Comparison of ENCODE assay signal across 8 cellular contexts in the genomic region with DNA sequence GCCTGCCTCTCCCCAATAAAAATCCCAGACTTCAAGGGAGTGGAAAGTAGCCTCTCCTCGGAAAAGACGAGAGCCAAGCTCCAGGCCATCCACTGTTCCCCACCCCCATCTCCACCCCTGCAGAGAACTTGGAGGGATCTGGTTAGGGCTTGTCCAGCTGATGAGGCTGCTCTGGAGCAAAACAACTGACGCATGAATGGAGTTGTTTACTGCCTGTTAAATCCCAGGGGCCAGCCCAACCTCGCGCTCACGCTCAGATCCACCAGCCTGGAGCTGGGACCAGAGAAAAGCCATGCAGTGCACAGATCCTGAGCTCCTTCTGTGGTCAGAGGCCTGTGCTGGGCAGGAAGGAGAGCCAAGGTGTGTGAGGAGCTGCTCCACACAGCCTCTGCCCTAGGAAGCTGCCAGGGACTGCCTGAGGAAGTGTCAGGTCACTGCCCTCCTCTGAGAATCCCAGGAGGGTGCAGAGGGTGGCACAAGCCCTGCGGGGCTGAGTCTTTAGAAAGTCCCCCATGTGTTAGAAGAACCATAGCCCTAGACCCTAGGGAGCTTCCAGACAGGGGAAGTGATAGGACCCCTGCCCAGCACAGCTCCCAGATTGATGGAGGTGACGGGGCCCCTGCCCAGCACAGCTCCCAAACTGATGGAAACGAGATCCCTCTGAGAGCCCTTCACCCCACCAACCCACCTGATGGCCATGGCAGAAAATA.
DNase-seq lines count a peak whose midpoint lies in the region; ATAC-seq, FAIRE-seq and TF ChIP-seq lines count a peak whose summit lies in the region.

No MANE protein-coding gene starts in this region.

- H3K27me3 Mint-ChIP-seq in activated CD8-positive, alpha-beta T cell treated with anti-CD3 and anti-CD28 coated beads for 36 hours = peaks cover 2% of the 10 kb centered on the region

- FAIRE-seq in small intestine (lab: Jason Lieb, UNC) = no peak

- H3K4me1 ChIP-seq in HEK293 (ENCODE audit: control insufficient read depth, insufficient read depth, low read length) = peaks cover 25% of the 10 kb centered on the region
- H3K4me1 ChIP-seq in small intestine (ENCODE audit: control insufficient read depth in 2 of 2, insufficient read depth in 1 of 2, low read depth in 1 of 2, low read length in 1 of 2) = peaks cover 0 to 6% of the 10 kb centered on the region in 2 donors

- no peaks in the 10 kb centered on the region for H3K9me3 ChIP-seq in HEK293 (ENCODE audit: control insufficient read depth, insufficient read depth, low read depth, low read length)
- no peaks in the 10 kb centered on the region for H3K9me3 ChIP-seq in small intestine (ENCODE audit: control insufficient read depth, low read depth)

- CTCF ChIA-PET in HEK293 (lab: Yijun Ruan, JAX) = interaction anchor here (0.8 to 20.2 kb wide), 5 partner anchors 10 to 207 kb away, joined by 3 to 593 read pairs (median 9); no protein-coding TSS in a partner anchor
- CTCF ChIA-PET in activated CD8-positive, alpha-beta T cell treated with anti-CD3 and anti-CD28 coated beads for 36 hours (lab: Charles Lee) = interaction anchor here (1.2 to 3.7 kb wide), 2 partner anchors 10 to 159 kb away, joined by 3 to 22 read pairs; no protein-coding TSS in a partner anchor

- no peaks in the 10 kb centered on the region for H3K27me3 ChIP-seq in small intestine (ENCODE audit: control insufficient read depth in 2 of 2, insufficient read depth in 2 of 2, low read length in 2 of 2)

- POLR2A ChIA-PET in HEK293 (lab: Yijun Ruan, JAX) = no interaction called here
- POLR2A ChIA-PET in activated CD8-positive, alpha-beta T cell treated with anti-CD3 and anti-CD28 coated beads for 36 hours (lab: Charles Lee) = no interaction called here

- intact Hi-C loops in activated CD8-positive, alpha-beta T cell treated with anti-CD3 and anti-CD28 coated beads for 36 hours (cut with micrococcal nuclease) = no loop called here

- H3K9me3 Mint-ChIP-seq in activated CD8-positive, alpha-beta T cell treated with anti-CD3 and anti-CD28 coated beads for 36 hours = no peaks in the 10 kb centered on the region

- no peaks in the 10 kb centered on the region for H3K4me1 Mint-ChIP-seq in activated CD8-positive, alpha-beta T cell treated with anti-CD3 and anti-CD28 coated beads for 36 hours (ENCODE audit: low read depth)

- H3K4me3 ChIP-seq in HEK293 (ENCODE audit: low read depth, low read length) (no peak overlapping the region), small intestine (ENCODE audit: low read depth in 1 of 2, low read length in 2 of 2) (no peak overlapping the region)

- ATAC-seq in GM21367 (IDR thresholded peaks at IDR 0.05; ENCODE audit: unreplicated experiment) (no peak), GM21390 (IDR thresholded peaks at IDR 0.05; ENCODE audit: unreplicated experiment) (no peak)
- no peak for ATAC-seq in activated CD8-positive, alpha-beta T cell treated with anti-CD3 and anti-CD28 coated beads for 36 hours

- WGBS in small intestine, 3 donors = 64 to 81% (median 79%) methylated on average over 9 of the region's 9 CpGs

- DNase-seq in brain pericyte (ENCODE audit: low read depth, low spot score) = peak; percentile 89
- peak; percentile 35 for DNase-seq in iPS-NIHi7 (ENCODE audit: extremely low spot score)
- peak; percentile 88 for DNase-seq in smooth muscle cell of the brain vasculature (ENCODE audit: low read depth, low spot score)
- no peak for DNase-seq in activated CD8-positive, alpha-beta T cell treated with anti-CD3 and anti-CD28 coated beads for 36 hours
- DNase-seq in small intestine = no peak

- no peaks in the 10 kb centered on the region for H3K36me3 Mint-ChIP-seq in activated CD8-positive, alpha-beta T cell treated with anti-CD3 and anti-CD28 coated beads for 36 hours (ENCODE audit: low read depth)

- H3K27ac ChIP-seq in HEK293 (ENCODE audit: extremely low read depth, low read depth, low read length) (peak overlapping the region; percentile 27; the same call in 1 of the 2 replicates), small intestine (ENCODE audit: low read depth in 1 of 2, low read length in 1 of 2) (peak overlapping the region in 1 of 2 donors; percentile 91)

- no peak overlapping the region for H3K27ac Mint-ChIP-seq in activated CD8-positive, alpha-beta T cell treated with anti-CD3 and anti-CD28 coated beads for 36 hours

- TF ChIP-seq CTCF in HEK293 (tag by site-specific recombination; IDR thresholded peaks at IDR 0.05) = no peak
- TF ChIP-seq CTCF in activated CD8-positive, alpha-beta T cell treated with anti-CD3 and anti-CD28 coated beads for 36 hours (IDR thresholded peaks at IDR 0.05) = no peak

- H3K36me3 ChIP-seq in HEK293 (ENCODE audit: control insufficient read depth in 2 of 2, insufficient read depth in 1 of 2, low read length in 2 of 2) (peaks cover 0 to 6% of the 10 kb centered on the region in 2 experiments; a peak in 1 of 3 replicates), small intestine (ENCODE audit: control insufficient read depth in 2 of 2, insufficient read depth in 2 of 2, low read length in 2 of 2) (no peaks in the 10 kb centered on the region)

- no peak overlapping the region for H3K4me3 Mint-ChIP-seq in activated CD8-positive, alpha-beta T cell treated with anti-CD3 and anti-CD28 coated beads for 36 hours

TF ChIP-seq in HEK293, 187 proteins besides CTCF, POLR2A, EP300 and RAD21 (continues in another document):
- TF ChIP-seq ZNF404 (tag by site-specific recombination; IDR thresholded peaks at IDR 0.05) = no peak
- no peak for TF ChIP-seq ZNF366 (tag by site-specific recombination; conservative IDR thresholded peaks at IDR 0.05)
- TF ChIP-seq ZBTB21 (tag by site-specific recombination; IDR thresholded peaks at IDR 0.05) = no peak
- TF ChIP-seq ZNF548 (tag by site-specific recombination; IDR thresholded peaks at IDR 0.05) = no peak
- TF ChIP-seq, protein P1, sequence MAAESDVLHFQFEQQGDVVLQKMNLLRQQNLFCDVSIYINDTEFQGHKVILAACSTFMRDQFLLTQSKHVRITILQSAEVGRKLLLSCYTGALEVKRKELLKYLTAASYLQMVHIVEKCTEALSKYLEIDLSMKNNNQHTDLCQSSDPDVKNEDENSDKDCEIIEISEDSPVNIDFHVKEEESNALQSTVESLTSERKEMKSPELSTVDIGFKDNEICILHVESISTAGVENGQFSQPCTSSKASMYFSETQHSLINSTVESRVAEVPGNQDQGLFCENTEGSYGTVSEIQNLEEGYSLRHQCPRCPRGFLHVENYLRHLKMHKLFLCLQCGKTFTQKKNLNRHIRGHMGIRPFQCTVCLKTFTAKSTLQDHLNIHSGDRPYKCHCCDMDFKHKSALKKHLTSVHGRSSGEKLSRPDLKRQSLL (tag by site-specific recombination; IDR thresholded peaks at IDR 0.05) = peak; percentile 86
- TF ChIP-seq ZNF248 (tag by site-specific recombination; IDR thresholded peaks at IDR 0.05) = no peak
- no peak for TF ChIP-seq RBAK (tag by site-specific recombination; IDR thresholded peaks at IDR 0.05)
- TF ChIP-seq ZNF24 (tag by site-specific recombination; IDR thresholded peaks at IDR 0.05) = peak; percentile 85
- no peak for TF ChIP-seq ZNF549 (tag by site-specific recombination; IDR thresholded peaks at IDR 0.05)
- no peak for TF ChIP-seq KLF9 (tag by site-specific recombination; IDR thresholded peaks at IDR 0.05; ENCODE audit: low read depth)
- 0 out of 2 replicates have a peak, but pooled peaks have one; percentile 30 for TF ChIP-seq ZSCAN30 (tag by site-specific recombination; IDR thresholded peaks at IDR 0.05)
- 0 out of 2 replicates have a peak, but pooled peaks have one; percentile 32 for TF ChIP-seq IKZF3 (tag by site-specific recombination; IDR thresholded peaks at IDR 0.05)
- TF ChIP-seq ZNF837 (tag by site-specific recombination; IDR thresholded peaks at IDR 0.05) = no peak
- no peak for TF ChIP-seq ZNF768 (tag by site-specific recombination; IDR thresholded peaks at IDR 0.05)
- no peak for TF ChIP-seq KLF7 (tag by site-specific recombination; IDR thresholded peaks at IDR 0.05; ENCODE audit: borderline replicate concordance)
- TF ChIP-seq GFI1B (tag by site-specific recombination; IDR thresholded peaks at IDR 0.05) = no peak
- TF ChIP-seq ZNF561 (tag by site-specific recombination; IDR thresholded peaks at IDR 0.05; ENCODE audit: borderline replicate concordance) = 0 out of 2 replicates have a peak, but pooled peaks have one; percentile 39
- no peak for TF ChIP-seq BCL11A (tag by site-specific recombination; IDR thresholded peaks at IDR 0.05; ENCODE audit: low read depth)
- TF ChIP-seq ZNF184 (tag by site-specific recombination; IDR thresholded peaks at IDR 0.05) = no peak
- TF ChIP-seq ZNF433 (tag by site-specific recombination; IDR thresholded peaks at IDR 0.05; ENCODE audit: low read depth) = no peak
- TF ChIP-seq FEZF1 (tag by site-specific recombination; IDR thresholded peaks at IDR 0.05) = 0 out of 2 replicates have a peak, but pooled peaks have one; percentile 29
- peak; percentile 18; the same call in 1 of the 2 replicates for TF ChIP-seq KLF1 (tag by site-specific recombination; IDR thresholded peaks at IDR 0.05)
- TF ChIP-seq GLIS1 (tag by site-specific recombination; IDR thresholded peaks at IDR 0.05) = peak; percentile 92
- TF ChIP-seq MEIS1 (CRISPR knock-in tag; IDR thresholded peaks at IDR 0.05; ENCODE audit: borderline replicate concordance) = no peak
- no peak for TF ChIP-seq ZNF311 (tag by site-specific recombination; IDR thresholded peaks at IDR 0.05; ENCODE audit: borderline replicate concordance)
- no peak for TF ChIP-seq ZNF660 (tag by site-specific recombination; IDR thresholded peaks at IDR 0.05)
- peak; percentile 76 for TF ChIP-seq ZNF423 (tag by site-specific recombination; IDR thresholded peaks at IDR 0.05)
- peak; percentile 100 for TF ChIP-seq MZF1 (tag by site-specific recombination; IDR thresholded peaks at IDR 0.05; ENCODE audit: borderline replicate concordance)

Comparison
In these comparisons a context has a peak if more than half of its experiments do, and no peak if none do; other contexts are left out.
1. DNase-seq: peak in brain pericyte (single experiment), iPS-NIHi7 (single experiment) and smooth muscle cell of the brain vasculature (single experiment); none in activated CD8-positive, alpha-beta T cell treated with anti-CD3 and anti-CD28 coated beads for 36 hours (single experiment) and small intestine (single experiment).